8 cellular contexts compared by ENCODE assay signal in genomic region chr4:143336828-143337599, GRCh38. TPM values are rescaled to one million over a fixed set of nuclear protein-coding genes. Genes with fewer than 3 reads are reported as not detected.
DNase-seq lines count a peak whose midpoint lies in the region; ATAC-seq and TF ChIP-seq lines count a peak whose summit lies in the region.

GAB1 (plus strand) TSS chr4:143336876; CDS start chr4:143337189, 313 bp downstream.

- peak; percentile 67 for ATAC-seq in HG02678 (IDR thresholded peaks at IDR 0.05; ENCODE audit: unreplicated experiment)
- peak; percentile 75 for ATAC-seq in activated CD8-positive, alpha-beta memory T cell treated with anti-CD3 and anti-CD28 coated beads, Interleukin-2, amount 10 ng/mL, durations not matched to agents 7 days and 5 days
- peak; percentile 72 to 84 (median 77) for ATAC-seq in natural killer cell

- no peaks in the 10 kb centered on the region for H3K9me3 Mint-ChIP-seq in activated CD8-positive, alpha-beta memory T cell treated with anti-CD3 and anti-CD28 coated beads, Interleukin-2, amount 10 ng/mL, durations not matched to agents 7 days and 5 days (ENCODE audit: low read depth)
- H3K9me3 Mint-ChIP-seq in natural killer cell = no peaks in the 10 kb centered on the region

- H3K4me3 ChIP-seq in BE2C (ENCODE audit: low read depth, low read length) (peak within 1 kb of the TSS; percentile 76), fibroblast of pulmonary artery (replicated peaks; ENCODE audit: low read depth, low read length) (peak within 1 kb of the TSS; percentile 80)

- intact Hi-C loops in natural killer cell (cut with micrococcal nuclease) = no loop called here

- CTCF ChIA-PET in activated CD8-positive, alpha-beta memory T cell treated with anti-CD3 and anti-CD28 coated beads, Interleukin-2, amount 10 ng/mL, durations not matched to agents 7 days and 5 days (lab: Charles Lee) = no interaction called here

- TF ChIP-seq CTCF in BE2C (IDR thresholded peaks at IDR 0.05; ENCODE audit: low read depth, low read length) (0 out of 2 replicates have a peak, but pooled peaks have one; percentile 5), GM13977 (IDR thresholded peaks at IDR 0.05; ENCODE audit: extremely low read depth, insufficient read depth, missing control alignments) (peak; percentile 11), fibroblast of pulmonary artery (IDR thresholded peaks at IDR 0.05; ENCODE audit: low read length, missing control alignments) (no peak), natural killer cell (IDR thresholded peaks at IDR 0.05) (no peak)

- DNase-seq in BE2C (peak; percentile 83), GM13977 (ENCODE audit: low spot score) (peak; percentile 80), NCI-H2029 treated with DMSO at 0.1 percent for 48 hours (lab: John Stamatoyannopoulos, UW) (peak; percentile 1), fibroblast of pulmonary artery (ENCODE audit: low read depth) (peak; percentile 82), natural killer cell (peak; percentile 43), AML-193 (lab: John Stamatoyannopoulos, UW) (no peak)
- peak; percentile 51 for DNase-seq in activated CD8-positive, alpha-beta memory T cell treated with anti-CD3 and anti-CD28 coated beads, Interleukin-2, amount 10 ng/mL, durations not matched to agents 7 days and 5 days

- H3K27me3 ChIP-seq in BE2C = peaks cover 13% of the 10 kb centered on the region

- no peaks in the 10 kb centered on the region for H3K36me3 Mint-ChIP-seq in activated CD8-positive, alpha-beta memory T cell treated with anti-CD3 and anti-CD28 coated beads, Interleukin-2, amount 10 ng/mL, durations not matched to agents 7 days and 5 days
- H3K36me3 Mint-ChIP-seq in natural killer cell = no peaks in the 10 kb centered on the region

- no peaks in the 10 kb centered on the region for H3K36me3 ChIP-seq in BE2C

- in situ Hi-C loops in GM13977 (cut with MboI; ENCODE audit: low pct_unique_long_range_greater_than_20kb, low sequenced_read_pairs, unreplicated experiment) = no loop called here

- H3K4me1 ChIP-seq in BE2C = no peaks in the 10 kb centered on the region

- no peak within 1 kb of the TSS for H3K27ac Mint-ChIP-seq in activated CD8-positive, alpha-beta memory T cell treated with anti-CD3 and anti-CD28 coated beads, Interleukin-2, amount 10 ng/mL, durations not matched to agents 7 days and 5 days
- H3K27ac Mint-ChIP-seq in natural killer cell = peak within 1 kb of the TSS; percentile 68 to 76

- H3K27me3 Mint-ChIP-seq in activated CD8-positive, alpha-beta memory T cell treated with anti-CD3 and anti-CD28 coated beads, Interleukin-2, amount 10 ng/mL, durations not matched to agents 7 days and 5 days = peaks cover 54% of the 10 kb centered on the region
- peaks cover 5 to 7% of the 10 kb centered on the region in 2 donors for H3K27me3 Mint-ChIP-seq in natural killer cell (ENCODE audit: low read depth in 2 of 2)

- peaks cover 9% of the 10 kb centered on the region for H3K4me1 Mint-ChIP-seq in activated CD8-positive, alpha-beta memory T cell treated with anti-CD3 and anti-CD28 coated beads, Interleukin-2, amount 10 ng/mL, durations not matched to agents 7 days and 5 days
- H3K4me1 Mint-ChIP-seq in natural killer cell = peaks cover 11 to 22% of the 10 kb centered on the region in 2 donors

- H3K4me3 Mint-ChIP-seq in activated CD8-positive, alpha-beta memory T cell treated with anti-CD3 and anti-CD28 coated beads, Interleukin-2, amount 10 ng/mL, durations not matched to agents 7 days and 5 days = peak within 1 kb of the TSS; percentile 77
- H3K4me3 Mint-ChIP-seq in natural killer cell = peak within 1 kb of the TSS; percentile 98

- H3K9me3 ChIP-seq in BE2C = no peaks in the 10 kb centered on the region

RNA-seq across cellular contexts. Expression of gene GAB1, which starts in this region (rescaled TPM):
- polyA plus RNA-seq in BE2C (2012; ENCODE audit: insufficient read depth, insufficient read length, low read depth) = 0.36 TPM
- under 1 TPM; 0.55 to 0.91 TPM for total RNA-seq in activated CD8-positive, alpha-beta memory T cell treated with anti-CD3 and anti-CD28 coated beads, Interleukin-2, amount 10 ng/mL, durations not matched to agents 7 days and 5 days
- total RNA-seq in natural killer cell = 10 to 100 TPM; 11.5 to 25.4 (median 11.9) TPM

Comparison
In these comparisons a context has a peak if more than half of its experiments do, and no peak if none do; other contexts are left out.
1. RNA of gene GAB1 (total RNA-seq): 11.5 to 25.4 TPM in natural killer cell; 0.55 to 0.91 TPM in activated CD8-positive, alpha-beta memory T cell treated with anti-CD3 and anti-CD28 coated beads, Interleukin-2, amount 10 ng/mL, durations not matched to agents 7 days and 5 days; every median in the first group is over 4 times any median in the second.
2. Peak in DNase-seq and ATAC-seq in activated CD8-positive, alpha-beta memory T cell treated with anti-CD3 and anti-CD28 coated beads, Interleukin-2, amount 10 ng/mL, durations not matched to agents 7 days and 5 days; RNA of the gene not detected or under 1 TPM.
3. DNase-seq: peak in BE2C (single experiment), GM13977 (single experiment), NCI-H2029 treated with DMSO at 0.1 percent for 48 hours (single experiment), fibroblast of pulmonary artery (single experiment) and natural killer cell (single experiment); none in AML-193 (0 of 2).
4. CTCF ChIP-seq: peak in BE2C (single experiment) and GM13977 (single experiment); none in fibroblast of pulmonary artery (single experiment) and natural killer cell (single experiment).
5. Peak in every context shown above with its lines, with median percentiles within 50 percentile points of each other: ATAC-seq.